Comparison of ENCODE assay signal across 14 cellular contexts in genomic region chr2:95442470-95443099, GRCh38. TPM values are rescaled to one million over a fixed set of nuclear protein-coding genes. Genes with fewer than 3 reads are reported as not detected.
"Had no signal": no experiment of that assay in that cellular context is flagged by ENCODE, and none has a peak within 500 bp of the region (broad histone marks: within the 10 kb centered on the region; RNA-seq: fewer than 3 reads in every experiment).

No MANE protein-coding gene starts in this region.

RNA-seq across cellular contexts. Expression of gene TRIM43B, which starts 42.0 kb away (rescaled TPM):
- total RNA-seq: activated B cell treated with CpG ODN at 0.5 μM for 24 hours; activated CD8-positive, alpha-beta T cell treated with anti-CD3 and anti-CD28 coated beads for 36 hours; activated T-cell treated with anti-CD3 and anti-CD28 coated beads, Interleukin-2, amount 50 U/mL, for 4 hours; activated T-helper 17 cell treated with anti-CD3 and anti-CD28 coated beads, Interleukin-2, amount 50 U/mL, for 72 hours; breast epithelium; cardiac muscle cell; colonic mucosa; dermis microvascular lymphatic vessel endothelial cell; esophagus muscularis mucosa; glomerular endothelial cell; heart right ventricle; hepatocyte; T-helper 17 cell had no signal
- polyA plus RNA-seq: adipose tissue, cardiac muscle cell, heart right ventricle, hepatocyte had no signal
